Comparison of ENCODE assay signal across 9 cellular contexts in the genomic region with DNA sequence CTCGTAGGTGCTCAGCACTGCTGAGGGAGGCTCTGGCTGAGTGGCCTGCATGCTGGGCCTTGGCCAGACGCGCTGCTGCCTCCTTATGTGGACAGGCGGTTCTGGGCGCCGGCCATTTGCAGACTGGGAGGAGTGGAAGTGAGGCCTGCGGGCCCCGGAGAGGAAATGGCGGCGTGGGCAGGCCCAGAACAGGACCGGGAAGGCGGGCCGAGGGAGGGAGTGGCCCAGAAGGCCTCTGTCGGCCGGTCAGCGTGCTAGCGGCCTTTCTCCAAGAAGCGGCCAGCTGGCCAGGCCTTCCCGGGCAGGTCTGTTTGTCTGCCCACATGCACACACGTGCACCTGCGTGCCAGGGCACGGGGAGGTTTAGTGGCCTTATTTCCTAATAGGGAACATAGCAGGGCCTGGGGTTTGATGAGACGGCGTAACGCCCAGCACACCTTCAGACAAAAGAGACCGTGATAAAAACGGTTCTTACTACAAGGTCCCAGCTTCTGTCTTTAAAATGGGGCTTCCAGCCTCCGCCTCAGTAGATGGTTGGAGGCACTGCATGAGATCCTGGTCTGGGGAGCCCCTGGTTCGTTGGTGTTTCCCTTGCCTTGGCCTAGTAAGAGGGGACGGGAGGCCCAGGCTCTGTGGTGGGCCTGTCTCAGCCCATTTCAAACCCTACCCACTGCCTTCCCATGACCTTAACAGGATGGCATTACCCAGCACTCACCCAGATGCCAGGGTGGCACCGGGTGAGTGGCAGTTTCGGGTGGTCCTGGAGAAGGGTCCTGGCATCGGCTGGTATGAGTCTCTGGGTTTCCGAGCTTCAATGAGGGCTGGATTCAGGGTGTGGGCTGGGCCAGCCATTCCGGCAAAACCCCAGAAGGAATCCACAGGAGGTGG.
A peak's percentile ranks its signal among the peaks of the same experiment; 100 is the strongest.
DNase-seq lines count a peak whose midpoint lies in the region; ATAC-seq and TF ChIP-seq lines count a peak whose summit lies in the region.
"Had no signal": no experiment of that assay in that cellular context is flagged by ENCODE, and none has a peak within 500 bp of the region (broad histone marks: within the 10 kb centered on the region; RNA-seq: fewer than 3 reads in every experiment).

No MANE protein-coding gene starts in this region.

- TF ChIP-seq POLR2A in breast epithelium (IDR thresholded peaks at IDR 0.05) (no peak), thyroid gland (IDR thresholded peaks at IDR 0.05) (peak in 1 of 2 donors; percentile 34)

- intact Hi-C loops in breast epithelium (cut with DNase I; ENCODE audit: low total_unique reads), result no loop called here
- intact Hi-C loops in left lung (cut with DNase I), result no loop called here
- intact Hi-C loops in thyroid gland (cut with DNase I), result no loop called here

- peak overlapping the region; percentile 17 to 85 (median 67) for H3K4me3 ChIP-seq in breast epithelium
- peak overlapping the region; percentile 8 to 38 for H3K4me3 ChIP-seq in left lung
- H3K4me3 ChIP-seq in thyroid gland (replicated peaks in 1 of 3), result peak overlapping the region in 1 of 3 donors; percentile 7

- peak; percentile 55 for ATAC-seq in left lung
- no peak for ATAC-seq in HG03354 (IDR thresholded peaks at IDR 0.05; ENCODE audit: poor library complexity, severe bottlenecking, unreplicated experiment)
- ATAC-seq in HG03457 (IDR thresholded peaks at IDR 0.05; ENCODE audit: unreplicated experiment), result no peak

- no peak for TF ChIP-seq CTCF in breast epithelium (IDR thresholded peaks at IDR 0.05)
- no peak for TF ChIP-seq CTCF in left lung (IDR thresholded peaks at IDR 0.05)
- TF ChIP-seq CTCF in thyroid gland (IDR thresholded peaks at IDR 0.05), result no peak

- H3K36me3 ChIP-seq in breast epithelium (no peaks in the 10 kb centered on the region), left lung (peaks cover 0 to 58% of the 10 kb centered on the region in 2 donors), thyroid gland (no peaks in the 10 kb centered on the region)

- WGBS in thyroid gland, 2 donors, result 73 to 82% methylated on average over 31 of the region's 35 CpGs

- H3K27ac ChIP-seq in breast epithelium (peak overlapping the region; percentile 99 to 100), left lung (peak overlapping the region; percentile 83 to 98), thyroid gland (peak overlapping the region; percentile 73 to 97 (median 97))

- H3K4me1 ChIP-seq in breast epithelium, result peaks cover 37 to 49% of the 10 kb centered on the region in 2 donors
- H3K4me1 ChIP-seq in left lung, result peaks cover 59 to 87% of the 10 kb centered on the region in 2 donors
- H3K4me1 ChIP-seq in thyroid gland, result peaks cover 27 to 58% of the 10 kb centered on the region in 2 donors

- H3K27me3 ChIP-seq in breast epithelium (no peaks in the 10 kb centered on the region), left lung (no peaks in the 10 kb centered on the region), thyroid gland (no peaks in the 10 kb centered on the region)

- DNase-seq in HT-29 (ENCODE audit: low spot score) (peak; percentile 85), breast epithelium (ENCODE audit: low spot score in 2 of 2) (peak; percentile 91 to 92), left lung (peak; percentile 80 to 89), thyroid gland (peak; percentile 44 to 53), activated T-cell treated with anti-CD3 and anti-CD28 coated beads for 4 hours (no peak), cortex of kidney (lab: John Stamatoyannopoulos, UW) (no peak)
- DNase-seq: NCI-H1930 had no signal

- H3K9me3 ChIP-seq in breast epithelium (no peaks in the 10 kb centered on the region), left lung (no peaks in the 10 kb centered on the region), thyroid gland (no peaks in the 10 kb centered on the region)

Comparison
In these comparisons a context has a peak if more than half of its experiments do, and no peak if none do; other contexts are left out.
1. DNase-seq: peak in HT-29 (single experiment), breast epithelium (2 of 2), left lung (2 of 2) and thyroid gland (2 of 2); none in activated T-cell treated with anti-CD3 and anti-CD28 coated beads for 4 hours (single experiment) and cortex of kidney (single experiment).
2. Peak in every context shown above with its lines, with median percentiles within 50 percentile points of each other: H3K27ac ChIP-seq.